36 cellular contexts compared by ENCODE assay signal in the genomic region with DNA sequence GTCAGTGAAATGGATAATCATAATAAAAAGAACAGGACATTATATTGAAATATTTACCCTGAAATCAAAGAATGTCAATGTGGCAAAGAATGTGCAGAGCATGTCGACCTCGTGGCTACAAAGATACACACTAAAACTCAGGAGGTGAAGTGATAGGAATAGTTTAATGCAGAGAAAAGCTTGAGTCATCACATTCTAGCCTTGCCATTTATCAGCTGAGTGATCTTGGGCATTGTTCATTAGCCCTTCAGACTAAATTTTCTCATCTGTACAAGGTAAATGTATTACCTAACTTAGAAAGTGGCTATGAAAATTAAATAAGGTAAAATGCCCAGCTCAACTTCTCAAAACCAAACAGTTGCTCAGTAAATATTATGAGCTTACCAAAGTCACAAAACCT. TPM values are rescaled to one million over a fixed set of nuclear protein-coding genes. Genes with fewer than 3 reads are reported as not detected.
"Had no signal": no experiment of that assay in that cellular context is flagged by ENCODE, and none has a peak within 500 bp of the region (broad histone marks: within the 10 kb centered on the region; RNA-seq: fewer than 3 reads in every experiment).

No MANE protein-coding gene starts in this region.

- H3K27me3 ChIP-seq: adrenal gland, body of pancreas, esophagus squamous epithelium, gastroesophageal sphincter had no signal

- H3K9me3 ChIP-seq: adrenal gland, body of pancreas, esophagus squamous epithelium, gastroesophageal sphincter had no signal

- FAIRE-seq: colon had no signal

- H3K4me3 ChIP-seq: adrenal gland, body of pancreas, esophagus squamous epithelium, gastroesophageal sphincter had no signal

- H3K27me3 Mint-ChIP-seq: activated CD4-positive, alpha-beta T cell treated with anti-CD3 and anti-CD28 coated beads for 36 hours; activated CD4-positive, alpha-beta T cell treated with anti-CD3 and anti-CD28 coated beads, Interleukin-2, amount 10 ng/mL, durations not matched to agents 24 days and 14 days; activated naive CD4-positive, alpha-beta T cell treated with anti-CD3 and anti-CD28 coated beads, Interleukin-2, amount 50 U/mL, for 24 hours; activated naive CD8-positive, alpha-beta T cell treated with anti-CD3 and anti-CD28 coated beads for 36 hours; effector memory CD8-positive, alpha-beta T cell had no signal

- H3K27ac Mint-ChIP-seq: activated CD4-positive, alpha-beta memory T cell treated with anti-CD3 and anti-CD28 coated beads for 36 hours; activated CD4-positive, alpha-beta T cell treated with anti-CD3 and anti-CD28 coated beads for 36 hours; activated CD4-positive, alpha-beta T cell treated with anti-CD3 and anti-CD28 coated beads, Interleukin-2, amount 10 ng/mL, durations not matched to agents 24 days and 14 days; activated CD8-positive, alpha-beta memory T cell treated with anti-CD3 and anti-CD28 coated beads, Interleukin-2, amount 10 ng/mL, durations not matched to agents 7 days and 5 days; activated CD8-positive, alpha-beta T cell treated with anti-CD3 and anti-CD28 coated beads, Interleukin-2, amount 10 ng/mL, durations not matched to agents 7 days and 5 days; activated naive CD4-positive, alpha-beta T cell treated with anti-CD3 and anti-CD28 coated beads for 36 hours; activated naive CD4-positive, alpha-beta T cell treated with anti-CD3 and anti-CD28 coated beads, Interleukin-2, amount 50 U/mL, for 24 hours; activated naive CD8-positive, alpha-beta T cell treated with anti-CD3 and anti-CD28 coated beads for 36 hours; activated naive CD8-positive, alpha-beta T cell treated with anti-CD3 and anti-CD28 coated beads, Interleukin-2, amount 50 U/mL, for 24 hours; activated T-helper 1 cell treated with anti-CD3 and anti-CD28 coated beads, Interleukin-12 subunit alpha, Interleukin-12 subunit beta, Interleukin-2, Interleukin-4 antibody, amounts not matched to agents 30 ng/mL and 10 ng/mL and 1 ng/mL, durations not matched to agents 14 hours and 24 hours and 36 hours; activated T-helper 2 cell treated with anti-CD3 and anti-CD28 coated beads, Interferon-gamma antibody, Interleukin-2, Interleukin-4, amounts not matched to agents 10 μg/mL and 5 μg/mL and 100 μg/mL, durations not matched to agents 14 hours and 24 hours and 36 hours; effector memory CD8-positive, alpha-beta T cell had no signal

- ATAC-seq: activated CD4-positive, alpha-beta T cell treated with anti-CD3 and anti-CD28 coated beads for 36 hours; activated CD8-positive, alpha-beta memory T cell treated with anti-CD3 and anti-CD28 coated beads, Interleukin-2, amount 10 ng/mL, durations not matched to agents 7 days and 5 days; activated CD8-positive, alpha-beta T cell treated with anti-CD3 and anti-CD28 coated beads, Interleukin-2, amount 10 ng/mL, durations not matched to agents 7 days and 5 days; activated naive CD8-positive, alpha-beta T cell treated with anti-CD3 and anti-CD28 coated beads, Interleukin-2, amount 50 U/mL, for 24 hours; body of pancreas; effector memory CD8-positive, alpha-beta T cell; gastroesophageal sphincter had no signal

- DNase-seq: activated CD4-positive, alpha-beta memory T cell treated with anti-CD3 and anti-CD28 coated beads for 36 hours; activated CD4-positive, alpha-beta T cell treated with anti-CD3 and anti-CD28 coated beads for 36 hours; activated CD4-positive, alpha-beta T cell treated with anti-CD3 and anti-CD28 coated beads, Interleukin-2, amount 10 ng/mL, durations not matched to agents 24 days and 14 days; activated CD4-positive, CD25-positive, alpha-beta regulatory T cell; activated CD4-positive, CD25-positive, alpha-beta regulatory T cell treated with anti-CD3 and anti-CD28 coated beads, Interleukin-2, amount 50 U/mL, for 72 hours; activated CD8-positive, alpha-beta memory T cell treated with anti-CD3 and anti-CD28 coated beads, Interleukin-2, amount 10 ng/mL, durations not matched to agents 7 days and 5 days; activated CD8-positive, alpha-beta memory T cell treated with anti-CD3 and anti-CD28 coated beads, Interleukin-2, amount 50 U/mL, for 4 hours; activated CD8-positive, alpha-beta T cell treated with anti-CD3 and anti-CD28 coated beads, Interleukin-2, amount 10 ng/mL, durations not matched to agents 7 days and 5 days; activated effector memory CD4-positive, alpha-beta T cell treated with anti-CD3 and anti-CD28 coated beads, Interleukin-2, amount 50 U/mL, for 16 hours; activated naive CD4-positive, alpha-beta T cell treated with anti-CD3 and anti-CD28 coated beads for 36 hours; activated naive CD8-positive, alpha-beta T cell treated with anti-CD3 and anti-CD28 coated beads for 36 hours; activated naive CD8-positive, alpha-beta T cell treated with anti-CD3 and anti-CD28 coated beads, Interleukin-2, amount 50 U/mL, for 24 hours; activated T-cell treated with anti-CD3 and anti-CD28 coated beads, Interleukin-2, amount 50 U/mL, for 1 hour; activated T-cell treated with anti-CD3 and anti-CD28 coated beads, Interleukin-2, amount 50 U/mL, for 48 hours; adrenal gland; amygdala; aorta; body of pancreas; caudate nucleus; cortex of kidney; dermis blood vessel endothelial cell; effector CD4-positive, alpha-beta T cell; effector memory CD8-positive, alpha-beta T cell; esophagus squamous epithelium; foreskin melanocyte; T-helper 2 cell had no signal

- H3K9me3 Mint-ChIP-seq: activated CD4-positive, alpha-beta memory T cell treated with anti-CD3 and anti-CD28 coated beads for 36 hours; activated CD4-positive, alpha-beta T cell treated with anti-CD3 and anti-CD28 coated beads, Interleukin-2, amount 10 ng/mL, durations not matched to agents 24 days and 14 days; activated naive CD4-positive, alpha-beta T cell treated with anti-CD3 and anti-CD28 coated beads for 36 hours; activated naive CD4-positive, alpha-beta T cell treated with anti-CD3 and anti-CD28 coated beads, Interleukin-2, amount 50 U/mL, for 24 hours; activated naive CD8-positive, alpha-beta T cell treated with anti-CD3 and anti-CD28 coated beads for 36 hours; activated naive CD8-positive, alpha-beta T cell treated with anti-CD3 and anti-CD28 coated beads, Interleukin-2, amount 50 U/mL, for 24 hours; activated T-helper 1 cell treated with anti-CD3 and anti-CD28 coated beads, Interleukin-12 subunit alpha, Interleukin-12 subunit beta, Interleukin-2, Interleukin-4 antibody, amounts not matched to agents 30 ng/mL and 10 ng/mL and 1 ng/mL, durations not matched to agents 14 hours and 24 hours and 36 hours; activated T-helper 2 cell treated with anti-CD3 and anti-CD28 coated beads, Interferon-gamma antibody, Interleukin-2, Interleukin-4, amounts not matched to agents 10 μg/mL and 5 μg/mL and 100 μg/mL, durations not matched to agents 14 hours and 24 hours and 36 hours; effector memory CD8-positive, alpha-beta T cell had no signal

- H3K4me1 Mint-ChIP-seq: activated CD4-positive, alpha-beta T cell treated with anti-CD3 and anti-CD28 coated beads for 36 hours; activated CD4-positive, alpha-beta T cell treated with anti-CD3 and anti-CD28 coated beads, Interleukin-2, amount 10 ng/mL, durations not matched to agents 24 days and 14 days; activated CD8-positive, alpha-beta memory T cell treated with anti-CD3 and anti-CD28 coated beads, Interleukin-2, amount 10 ng/mL, durations not matched to agents 7 days and 5 days; activated naive CD4-positive, alpha-beta T cell treated with anti-CD3 and anti-CD28 coated beads, Interleukin-2, amount 50 U/mL, for 24 hours; activated naive CD8-positive, alpha-beta T cell treated with anti-CD3 and anti-CD28 coated beads for 36 hours; activated naive CD8-positive, alpha-beta T cell treated with anti-CD3 and anti-CD28 coated beads, Interleukin-2, amount 50 U/mL, for 24 hours had no signal

- H3K36me3 Mint-ChIP-seq: activated CD4-positive, alpha-beta memory T cell treated with anti-CD3 and anti-CD28 coated beads for 36 hours; activated CD8-positive, alpha-beta memory T cell treated with anti-CD3 and anti-CD28 coated beads, Interleukin-2, amount 10 ng/mL, durations not matched to agents 7 days and 5 days; activated naive CD4-positive, alpha-beta T cell treated with anti-CD3 and anti-CD28 coated beads, Interleukin-2, amount 50 U/mL, for 24 hours; activated naive CD8-positive, alpha-beta T cell treated with anti-CD3 and anti-CD28 coated beads for 36 hours had no signal

- H3K4me1 ChIP-seq: adrenal gland, body of pancreas, esophagus squamous epithelium, gastroesophageal sphincter had no signal

- H3K4me3 Mint-ChIP-seq: activated CD4-positive, alpha-beta memory T cell treated with anti-CD3 and anti-CD28 coated beads for 36 hours; activated CD4-positive, alpha-beta T cell treated with anti-CD3 and anti-CD28 coated beads for 36 hours; activated CD4-positive, alpha-beta T cell treated with anti-CD3 and anti-CD28 coated beads, Interleukin-2, amount 10 ng/mL, durations not matched to agents 24 days and 14 days; activated CD8-positive, alpha-beta memory T cell treated with anti-CD3 and anti-CD28 coated beads, Interleukin-2, amount 10 ng/mL, durations not matched to agents 7 days and 5 days; activated CD8-positive, alpha-beta T cell treated with anti-CD3 and anti-CD28 coated beads, Interleukin-2, amount 10 ng/mL, durations not matched to agents 7 days and 5 days; activated naive CD4-positive, alpha-beta T cell treated with anti-CD3 and anti-CD28 coated beads for 36 hours; activated naive CD4-positive, alpha-beta T cell treated with anti-CD3 and anti-CD28 coated beads, Interleukin-2, amount 50 U/mL, for 24 hours; activated naive CD8-positive, alpha-beta T cell treated with anti-CD3 and anti-CD28 coated beads for 36 hours; activated naive CD8-positive, alpha-beta T cell treated with anti-CD3 and anti-CD28 coated beads, Interleukin-2, amount 50 U/mL, for 24 hours; activated T-helper 1 cell treated with anti-CD3 and anti-CD28 coated beads, Interleukin-12 subunit alpha, Interleukin-12 subunit beta, Interleukin-2, Interleukin-4 antibody, amounts not matched to agents 30 ng/mL and 10 ng/mL and 1 ng/mL, durations not matched to agents 14 hours and 24 hours and 36 hours; effector memory CD8-positive, alpha-beta T cell had no signal

- H3K27ac ChIP-seq: adrenal gland, body of pancreas, esophagus squamous epithelium, gastroesophageal sphincter had no signal

- H3K36me3 ChIP-seq: adrenal gland, esophagus squamous epithelium, gastroesophageal sphincter had no signal

RNA-seq across cellular contexts. Expression of gene CALCR, which starts 22.6 kb away (rescaled TPM):
- total RNA-seq: activated CD4-positive, alpha-beta memory T cell treated with anti-CD3 and anti-CD28 coated beads for 36 hours; activated CD4-positive, alpha-beta T cell treated with anti-CD3 and anti-CD28 coated beads for 36 hours; activated CD4-positive, alpha-beta T cell treated with anti-CD3 and anti-CD28 coated beads, Interleukin-2, amount 10 ng/mL, durations not matched to agents 24 days and 14 days; activated CD8-positive, alpha-beta memory T cell treated with anti-CD3 and anti-CD28 coated beads for 36 hours; activated CD8-positive, alpha-beta memory T cell treated with anti-CD3 and anti-CD28 coated beads, Interleukin-2, amount 10 ng/mL, durations not matched to agents 7 days and 5 days; activated CD8-positive, alpha-beta T cell treated with anti-CD3 and anti-CD28 coated beads, Interleukin-2, amount 10 ng/mL, durations not matched to agents 7 days and 5 days; activated naive CD4-positive, alpha-beta T cell treated with anti-CD3 and anti-CD28 coated beads for 36 hours; activated naive CD8-positive, alpha-beta T cell treated with anti-CD3 and anti-CD28 coated beads for 36 hours; activated T-helper 1 cell treated with anti-CD3 and anti-CD28 coated beads, Interleukin-12 subunit alpha, Interleukin-12 subunit beta, Interleukin-2, Interleukin-4 antibody, amounts not matched to agents 30 ng/mL and 10 ng/mL and 1 ng/mL, durations not matched to agents 14 hours and 24 hours and 36 hours; activated T-helper 2 cell treated with anti-CD3 and anti-CD28 coated beads, Interferon-gamma antibody, Interleukin-2, Interleukin-4, amounts not matched to agents 10 μg/mL and 5 μg/mL and 100 μg/mL, durations not matched to agents 14 hours and 24 hours and 36 hours; body of pancreas; dermis blood vessel endothelial cell; fibroblast of lung; fibroblast of villous mesenchyme; glomerular endothelial cell; T-helper 1 cell treated with Interleukin-12 subunit alpha and Interleukin-12 subunit beta and Interleukin-4 antibody, amounts not matched to agents 30 ng/mL and 1 ng/mL, for 36 hours had no signal
- polyA plus RNA-seq: fibroblast of lung had no signal
